ENCODE assay signal across 14 cellular contexts in the genomic region with DNA sequence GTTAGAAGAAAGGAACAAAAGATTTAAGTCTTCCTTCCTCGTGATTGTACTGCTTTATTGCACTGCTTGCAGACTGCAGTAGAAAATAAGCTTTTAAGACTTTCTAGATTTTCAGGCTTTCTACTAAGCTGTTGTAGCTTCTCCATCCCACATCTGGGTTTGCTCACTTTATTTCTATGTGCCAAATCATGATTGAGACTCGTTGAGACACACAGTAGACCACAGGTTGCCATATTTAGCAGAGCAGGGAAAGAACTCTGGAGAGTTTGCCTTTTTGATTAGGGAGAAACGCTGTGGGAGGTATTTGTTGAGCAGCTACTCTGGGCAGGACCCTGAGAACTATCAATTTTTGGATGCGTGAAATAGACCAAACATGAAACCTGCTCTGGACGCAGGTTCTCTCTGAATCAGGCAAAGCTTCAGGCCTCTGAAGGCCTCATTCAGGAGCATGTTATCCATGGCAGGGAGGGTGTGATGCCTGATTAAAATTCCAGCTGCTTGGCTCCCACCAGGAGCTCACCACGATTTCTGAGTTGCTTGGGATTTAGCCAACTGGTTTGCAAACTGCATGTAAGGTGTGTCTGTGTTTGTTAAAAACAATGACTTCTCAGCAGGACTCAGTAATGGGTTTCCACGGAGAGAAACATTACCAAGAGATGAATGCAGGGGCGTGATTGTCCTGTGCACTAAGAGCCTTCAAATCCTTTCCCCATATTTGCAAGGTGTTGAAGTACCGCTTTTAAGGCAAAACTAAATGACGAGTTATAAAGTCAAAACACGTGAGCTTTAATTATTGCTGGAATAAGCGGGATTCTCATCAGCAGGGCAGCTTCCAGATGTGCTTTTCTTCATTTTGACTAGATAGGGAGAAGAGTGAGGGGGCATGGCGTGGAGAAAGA.
A peak's percentile ranks its signal among the peaks of the same experiment; 100 is the strongest.
DNase-seq lines count a peak whose midpoint lies in the region; ATAC-seq and TF ChIP-seq lines count a peak whose summit lies in the region.
"Had no signal": no experiment of that assay in that cellular context is flagged by ENCODE, and none has a peak within 500 bp of the region (broad histone marks: within the 10 kb centered on the region; RNA-seq: fewer than 3 reads in every experiment).

No MANE protein-coding gene starts in this region.

- no peak overlapping the region for H3K9ac ChIP-seq in subcutaneous abdominal adipose tissue (ENCODE audit: low read length in 5 of 5)

- peaks cover 0 to 8% (median 0%) of the 10 kb centered on the region in 9 donors for H3K36me3 ChIP-seq in heart right ventricle
- H3K36me3 ChIP-seq in gastroesophageal sphincter, result peaks cover 0 to 5% of the 10 kb centered on the region in 2 donors
- no peaks in the 10 kb centered on the region for H3K36me3 ChIP-seq in subcutaneous abdominal adipose tissue (ENCODE audit: control insufficient read depth in 5 of 5, insufficient read depth in 5 of 5, low read length in 5 of 5)
- H3K36me3 ChIP-seq: BE2C, thoracic aorta had no signal

- no peaks in the 10 kb centered on the region for H3K4me1 Mint-ChIP-seq in natural killer cell treated with Interleukin-12 subunit alpha and Interleukin-12 subunit beta and Interleukin-15 and Interleukin-18, amount 100 ng/mL, for 72 hours (ENCODE audit: low read depth in 2 of 2)

- H3K9me3 Mint-ChIP-seq in natural killer cell treated with Interleukin-12 subunit alpha and Interleukin-12 subunit beta and Interleukin-15 and Interleukin-18, amount 100 ng/mL, for 72 hours, result no peaks in the 10 kb centered on the region
- H3K9me3 Mint-ChIP-seq: activated T-helper 1 cell treated with anti-CD3 and anti-CD28 coated beads, Interleukin-12 subunit alpha, Interleukin-12 subunit beta, Interleukin-2, Interleukin-4 antibody, amounts not matched to agents 30 ng/mL and 10 ng/mL and 1 ng/mL, durations not matched to agents 14 hours and 24 hours and 36 hours had no signal

- intact Hi-C loops in heart right ventricle (cut with DNase I), result loop anchor here in 1 of 10 donors (5.0 kb wide), 1 partner anchor 40 kb away; no protein-coding TSS in a partner anchor
- intact Hi-C loops in right cardiac atrium (cut with DNase I), result no loop called here

- DNase-seq in heart right ventricle, result no peak
- no peak for DNase-seq in right cardiac atrium
- DNase-seq in RPMI7951 (ENCODE audit: low read depth), result peak; percentile 50
- DNase-seq in natural killer cell treated with Interleukin-12 subunit alpha and Interleukin-12 subunit beta and Interleukin-15 and Interleukin-18, amount 100 ng/mL, for 72 hours (ENCODE audit: low spot score), result no peak
- DNase-seq: BE2C; cortex of kidney; RPMI8226; stimulated activated CD4-positive, alpha-beta T cell treated with anti-CD3 and anti-CD28 coated beads, Interleukin-4, amount 100 ng/mL, for 4 hours had no signal

- no peaks in the 10 kb centered on the region for H3K27me3 ChIP-seq in heart right ventricle
- no peaks in the 10 kb centered on the region for H3K27me3 ChIP-seq in right cardiac atrium (ENCODE audit: control insufficient read depth, insufficient read depth)
- no peaks in the 10 kb centered on the region for H3K27me3 ChIP-seq in gastroesophageal sphincter
- H3K27me3 ChIP-seq in subcutaneous abdominal adipose tissue (ENCODE audit: control insufficient read depth in 5 of 5, insufficient read depth in 4 of 5, low read length in 5 of 5), result no peaks in the 10 kb centered on the region
- H3K27me3 ChIP-seq: BE2C had no signal

- WGBS in heart right ventricle, 2 donors, result 53 to 54% methylated on average over 13 of the region's 13 CpGs
- 57% methylated on average over 13 of the region's 13 CpGs for WGBS in right cardiac atrium
- 57 to 58% methylated on average over 9 to 11 of the region's 13 CpGs for WGBS in gastroesophageal sphincter (ENCODE audit: low coverage in 1 of 2), 2 donors

- H3K4me1 ChIP-seq in heart right ventricle, result peaks cover 14 to 47% (median 40%) of the 10 kb centered on the region in 9 donors
- peaks cover 11% of the 10 kb centered on the region for H3K4me1 ChIP-seq in right cardiac atrium (ENCODE audit: control insufficient read depth, insufficient read depth, low read length)
- H3K4me1 ChIP-seq in gastroesophageal sphincter, result peaks cover 0 to 57% (median 17%) of the 10 kb centered on the region in 3 donors
- H3K4me1 ChIP-seq in subcutaneous abdominal adipose tissue (ENCODE audit: control insufficient read depth in 5 of 5, insufficient read depth in 5 of 5, low read length in 5 of 5), result peaks cover 0 to 30% (median 13%) of the 10 kb centered on the region in 5 donors

- no peak for TF ChIP-seq POLR2A in gastroesophageal sphincter (IDR thresholded peaks at IDR 0.05)

- no peak overlapping the region for H3K27ac Mint-ChIP-seq in natural killer cell treated with Interleukin-12 subunit alpha and Interleukin-12 subunit beta and Interleukin-15 and Interleukin-18, amount 100 ng/mL, for 72 hours
- H3K27ac Mint-ChIP-seq: activated T-helper 1 cell treated with anti-CD3 and anti-CD28 coated beads, Interleukin-12 subunit alpha, Interleukin-12 subunit beta, Interleukin-2, Interleukin-4 antibody, amounts not matched to agents 30 ng/mL and 10 ng/mL and 1 ng/mL, durations not matched to agents 14 hours and 24 hours and 36 hours had no signal

- H3K9me3 ChIP-seq in heart right ventricle, result no peaks in the 10 kb centered on the region
- no peaks in the 10 kb centered on the region for H3K9me3 ChIP-seq in right cardiac atrium (ENCODE audit: control insufficient read depth, low read length)
- H3K9me3 ChIP-seq in gastroesophageal sphincter, result no peaks in the 10 kb centered on the region
- no peaks in the 10 kb centered on the region for H3K9me3 ChIP-seq in subcutaneous abdominal adipose tissue (ENCODE audit: control insufficient read depth in 5 of 5, low read length in 5 of 5)
- H3K9me3 ChIP-seq: BE2C, thoracic aorta had no signal

- no peak for TF ChIP-seq EP300 in gastroesophageal sphincter (IDR thresholded peaks at IDR 0.05)

- H3K36me3 Mint-ChIP-seq in natural killer cell treated with Interleukin-12 subunit alpha and Interleukin-12 subunit beta and Interleukin-15 and Interleukin-18, amount 100 ng/mL, for 72 hours, result no peaks in the 10 kb centered on the region

- no peak overlapping the region for H3K4me3 ChIP-seq in heart right ventricle
- no peak overlapping the region for H3K4me3 ChIP-seq in right cardiac atrium (ENCODE audit: low read length)
- no peak overlapping the region for H3K4me3 ChIP-seq in gastroesophageal sphincter
- no peak overlapping the region for H3K4me3 ChIP-seq in subcutaneous abdominal adipose tissue (ENCODE audit: low read depth in 1 of 5, low read length in 5 of 5)
- H3K4me3 ChIP-seq: thoracic aorta had no signal

- H3K27ac ChIP-seq in heart right ventricle, result peak overlapping the region in 6 of 10 donors; percentile 17 to 37 (median 26)
- no peak overlapping the region for H3K27ac ChIP-seq in right cardiac atrium (ENCODE audit: low read length)
- H3K27ac ChIP-seq in gastroesophageal sphincter, result peak overlapping the region in 3 of 4 donors; percentile 44 to 64 (median 60)
- H3K27ac ChIP-seq in subcutaneous abdominal adipose tissue (ENCODE audit: low read depth, low read length), result peak overlapping the region; percentile 6

- TF ChIP-seq CTCF in heart right ventricle (IDR thresholded peaks at IDR 0.05) (no peak), gastroesophageal sphincter (IDR thresholded peaks at IDR 0.05) (no peak)

- no peak overlapping the region for H3K4me3 Mint-ChIP-seq in natural killer cell treated with Interleukin-12 subunit alpha and Interleukin-12 subunit beta and Interleukin-15 and Interleukin-18, amount 100 ng/mL, for 72 hours
- H3K4me3 Mint-ChIP-seq: activated T-helper 1 cell treated with anti-CD3 and anti-CD28 coated beads, Interleukin-12 subunit alpha, Interleukin-12 subunit beta, Interleukin-2, Interleukin-4 antibody, amounts not matched to agents 30 ng/mL and 10 ng/mL and 1 ng/mL, durations not matched to agents 14 hours and 24 hours and 36 hours had no signal

- peak in 5 of 8 donors; percentile 18 to 57 (median 30) for ATAC-seq in heart right ventricle
- no peak for ATAC-seq in right cardiac atrium
- no peak for ATAC-seq in gastroesophageal sphincter
- no peak for ATAC-seq in HG03432 (IDR thresholded peaks at IDR 0.05; ENCODE audit: unreplicated experiment)
- ATAC-seq in GM21390 (IDR thresholded peaks at IDR 0.05; ENCODE audit: unreplicated experiment), result no peak
- no peak for ATAC-seq in natural killer cell treated with Interleukin-12 subunit alpha and Interleukin-12 subunit beta and Interleukin-15 and Interleukin-18, amount 100 ng/mL, for 72 hours

- H3K27me3 Mint-ChIP-seq in natural killer cell treated with Interleukin-12 subunit alpha and Interleukin-12 subunit beta and Interleukin-15 and Interleukin-18, amount 100 ng/mL, for 72 hours, result peaks cover 10 to 15% of the 10 kb centered on the region in 2 donors

Comparison
In these comparisons a context has a peak if more than half of its experiments do, and no peak if none do; other contexts are left out.
1. ATAC-seq: peak in heart right ventricle (5 of 8); none in right cardiac atrium (0 of 2), gastroesophageal sphincter (single experiment), HG03432 (single experiment), GM21390 (single experiment) and natural killer cell treated with Interleukin-12 subunit alpha and Interleukin-12 subunit beta and Interleukin-15 and Interleukin-18, amount 100 ng/mL, for 72 hours (0 of 2).